20 cellular contexts compared by ENCODE assay signal in the genomic region with DNA sequence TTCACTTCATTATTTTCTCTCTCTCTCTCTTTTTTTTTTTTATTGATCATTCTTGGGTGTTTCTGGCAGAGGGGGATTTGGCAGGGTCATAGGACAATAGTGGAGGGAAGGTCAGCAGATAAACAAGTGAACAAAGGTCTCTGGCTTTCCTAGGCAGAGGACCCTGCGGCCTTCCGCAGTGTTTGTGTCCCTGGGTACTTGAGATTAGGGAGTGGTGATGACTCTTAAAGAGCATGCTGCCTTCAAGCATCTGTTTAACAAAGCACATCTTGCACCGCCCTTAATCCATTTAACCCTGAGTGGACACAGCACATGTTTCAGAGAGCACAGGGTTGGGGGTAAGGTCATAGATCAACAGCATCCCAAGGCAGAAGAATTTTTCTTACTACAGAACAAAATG. TPM values are rescaled to one million over a fixed set of nuclear protein-coding genes. Genes with fewer than 3 reads are reported as not detected.
"Had no signal": no experiment of that assay in that cellular context is flagged by ENCODE, and none has a peak within 500 bp of the region (broad histone marks: within the 10 kb centered on the region; RNA-seq: fewer than 3 reads in every experiment).

No MANE protein-coding gene starts in this region.

RNA-seq across cellular contexts. Expression of a gene that starts 42.1 kb away (rescaled TPM):
- total RNA-seq: activated naive CD4-positive, alpha-beta T cell treated with anti-CD3 and anti-CD28 coated beads for 36 hours; activated naive CD4-positive, alpha-beta T cell treated with anti-CD3 and anti-CD28 coated beads, Interleukin-2, amount 50 U/mL, for 72 hours; activated naive CD8-positive, alpha-beta T cell treated with anti-CD3 and anti-CD28 coated beads for 36 hours; activated naive CD8-positive, alpha-beta T cell treated with anti-CD3 and anti-CD28 coated beads, Interleukin-2, amount 10 ng/mL, durations not matched to agents 7 days and 5 days; activated T-cell treated with anti-CD3 and anti-CD28 coated beads, Interleukin-2, amount 50 U/mL, for 4 hours; activated T-cell treated with anti-CD3 and anti-CD28 coated beads, Interleukin-2, amount 50 U/mL, for 72 hours; activated T-helper 1 cell treated with anti-CD3 and anti-CD28 coated beads, Interleukin-12 subunit alpha, Interleukin-12 subunit beta, Interleukin-2, Interleukin-4 antibody, amounts not matched to agents 30 ng/mL and 10 ng/mL and 1 ng/mL, durations not matched to agents 14 hours and 24 hours and 36 hours; activated T-helper 17 cell treated with anti-CD3 and anti-CD28 coated beads, Interleukin-2, amount 50 U/mL, for 72 hours; activated T-helper 2 cell treated with anti-CD3 and anti-CD28 coated beads, Interferon-gamma antibody, Interleukin-2, Interleukin-4, amounts not matched to agents 10 μg/mL and 5 μg/mL and 100 μg/mL, durations not matched to agents 14 hours and 24 hours and 36 hours; adrenal gland; aorta; ascending aorta; astrocyte; body of pancreas; breast epithelium; bronchial epithelial cell; cardiac muscle cell; cardiac septum; cerebellum; chondrocyte had no signal
- polyA plus RNA-seq: adrenal gland had no signal

RNA-seq across cellular contexts. Expression of a gene that starts 53.1 kb away (rescaled TPM):
- total RNA-seq: activated naive CD4-positive, alpha-beta T cell treated with anti-CD3 and anti-CD28 coated beads for 36 hours; activated T-helper 1 cell treated with anti-CD3 and anti-CD28 coated beads, Interleukin-12 subunit alpha, Interleukin-12 subunit beta, Interleukin-2, Interleukin-4 antibody, amounts not matched to agents 30 ng/mL and 10 ng/mL and 1 ng/mL, durations not matched to agents 14 hours and 24 hours and 36 hours; adrenal gland; aorta; ascending aorta; astrocyte; bronchial epithelial cell; cardiac muscle cell; cardiac septum; chondrocyte had no signal
- polyA plus RNA-seq: cardiac muscle cell had no signal
